ENCODE assay signal across 8 cellular contexts in genomic region chr1:167447521-167448136, GRCh38.
DNase-seq lines count a peak whose midpoint lies in the region; ATAC-seq, FAIRE-seq and TF ChIP-seq lines count a peak whose summit lies in the region.

No MANE protein-coding gene starts in this region.

- FAIRE-seq in G401.6 (lab: Jason Lieb, UNC), result peak; percentile 33

- H3K36me3 ChIP-seq in neutrophil (no peaks in the 10 kb centered on the region), gastroesophageal sphincter (no peaks in the 10 kb centered on the region)

- TF ChIP-seq EP300 in gastroesophageal sphincter (IDR thresholded peaks at IDR 0.05), result no peak

- peak overlapping the region; percentile 37 to 41 for H3K4me3 ChIP-seq in neutrophil (ENCODE audit: low read depth in 1 of 2, low read length in 1 of 2)
- no peak overlapping the region for H3K4me3 ChIP-seq in gastroesophageal sphincter

- peak overlapping the region; percentile 53 for H3K4me3 Mint-ChIP-seq in activated naive CD4-positive, alpha-beta T cell treated with anti-CD3 and anti-CD28 coated beads for 36 hours

- CTCF ChIA-PET in activated naive CD4-positive, alpha-beta T cell treated with anti-CD3 and anti-CD28 coated beads for 36 hours (lab: Charles Lee), result interaction anchor here (0.6 to 2.3 kb wide), 13 partner anchors 9 to 542 kb away, joined by 3 to 20 read pairs (median 4); no protein-coding TSS in a partner anchor

- DNase-seq in SKM-1 treated with dmso at 0.1 percent for 144 hours (lab: John Stamatoyannopoulos, UW; ENCODE audit: unreplicated experiment) (peak; percentile 91), NCI-H187 treated with DMSO at 0.1 percent for 48 hours (lab: John Stamatoyannopoulos, UW) (no peak)
- DNase-seq in activated naive CD4-positive, alpha-beta T cell treated with anti-CD3 and anti-CD28 coated beads for 36 hours, result peak; percentile 93

- H3K27me3 Mint-ChIP-seq in activated naive CD4-positive, alpha-beta T cell treated with anti-CD3 and anti-CD28 coated beads for 36 hours (ENCODE audit: low read depth), result no peaks in the 10 kb centered on the region

- H3K36me3 Mint-ChIP-seq in activated naive CD4-positive, alpha-beta T cell treated with anti-CD3 and anti-CD28 coated beads for 36 hours (ENCODE audit: low read depth), result peaks cover 8% of the 10 kb centered on the region

- ATAC-seq in HG03066 (IDR thresholded peaks at IDR 0.05; ENCODE audit: low read depth, unreplicated experiment) (peak; percentile 87), HG02870 (IDR thresholded peaks at IDR 0.05; ENCODE audit: unreplicated experiment) (no peak), gastroesophageal sphincter (no peak)

- H3K27me3 ChIP-seq in neutrophil (no peaks in the 10 kb centered on the region), gastroesophageal sphincter (peaks cover 9% of the 10 kb centered on the region)

- H3K9me3 Mint-ChIP-seq in activated naive CD4-positive, alpha-beta T cell treated with anti-CD3 and anti-CD28 coated beads for 36 hours, result no peaks in the 10 kb centered on the region

- TF ChIP-seq POLR2A in gastroesophageal sphincter (IDR thresholded peaks at IDR 0.05), result no peak

- H3K27ac ChIP-seq in neutrophil (peak overlapping the region; percentile 58), gastroesophageal sphincter (no peak overlapping the region)

- H3K9me3 ChIP-seq in neutrophil, result no peaks in the 10 kb centered on the region
- H3K9me3 ChIP-seq in gastroesophageal sphincter, result no peaks in the 10 kb centered on the region

- H3K27ac Mint-ChIP-seq in activated naive CD4-positive, alpha-beta T cell treated with anti-CD3 and anti-CD28 coated beads for 36 hours, result peak overlapping the region; percentile 91

- intact Hi-C loops in activated naive CD4-positive, alpha-beta T cell treated with anti-CD3 and anti-CD28 coated beads for 36 hours (cut with micrococcal nuclease), result loop anchor here (1.0 to 5.0 kb wide), 15 partner anchors 9 to 731 kb away; partner anchors contain the start of genes CREG1, DCAF6, POU2F1 and RCSD1

- 60 to 81% methylated on average over 6 to 7 of the region's 10 CpGs for WGBS in gastroesophageal sphincter (ENCODE audit: low coverage in 1 of 2), 2 donors

- TF ChIP-seq CTCF in neutrophil (IDR thresholded peaks at IDR 0.05) (no peak), gastroesophageal sphincter (IDR thresholded peaks at IDR 0.05) (no peak)

- peaks cover 76% of the 10 kb centered on the region for H3K4me1 Mint-ChIP-seq in activated naive CD4-positive, alpha-beta T cell treated with anti-CD3 and anti-CD28 coated beads for 36 hours (ENCODE audit: low read depth)

- H3K4me1 ChIP-seq in neutrophil (ENCODE audit: control insufficient read depth in 1 of 2, insufficient read depth in 1 of 2, low read depth in 1 of 2, low read length in 1 of 2) (peaks cover 9 to 17% of the 10 kb centered on the region in 2 experiments), gastroesophageal sphincter (no peaks in the 10 kb centered on the region)

Comparison
In these comparisons a context has a peak if more than half of its experiments do, and no peak if none do; other contexts are left out.
1. H3K4me3 ChIP-seq: peak in neutrophil (2 of 2); none in gastroesophageal sphincter (0 of 2).